28 cellular contexts compared by ENCODE assay signal in the genomic region with DNA sequence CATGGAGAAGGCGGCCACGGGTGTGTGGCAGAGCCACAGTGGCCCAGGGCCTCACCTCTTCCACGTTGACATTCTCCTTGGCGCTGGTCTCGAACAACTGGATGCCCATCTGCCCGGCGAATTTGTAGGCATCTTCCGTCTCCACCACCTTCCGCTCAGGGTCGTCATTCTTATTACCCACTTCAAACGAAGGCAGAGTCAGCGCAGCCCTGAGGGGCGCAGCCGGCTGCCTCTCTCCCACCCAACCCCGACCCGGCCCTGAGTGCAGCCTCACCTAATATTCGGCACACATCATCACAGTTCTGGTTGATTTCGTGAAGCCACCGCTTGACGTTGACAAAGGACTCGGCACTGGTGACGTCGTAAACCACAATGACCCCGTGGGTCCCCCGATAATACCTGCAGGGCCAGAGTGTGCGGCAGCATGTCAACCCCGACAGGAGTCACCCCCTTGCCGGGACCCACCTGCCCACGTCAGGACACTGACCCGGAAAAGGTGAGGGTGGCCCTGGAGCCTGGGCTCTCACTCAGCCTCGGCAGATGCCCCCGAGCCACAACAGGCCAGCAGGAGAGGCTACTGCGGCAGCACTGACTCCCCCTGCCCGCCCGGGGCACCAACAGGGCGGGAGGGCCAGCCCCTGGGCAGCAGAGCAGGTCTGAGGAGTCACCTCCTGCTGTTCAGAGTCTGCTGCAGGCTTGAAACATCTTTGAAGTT.
"Had no signal": no experiment of that assay in that cellular context is flagged by ENCODE, and none has a peak within 500 bp of the region (broad histone marks: within the 10 kb centered on the region; RNA-seq: fewer than 3 reads in every experiment).

No MANE protein-coding gene starts in this region.

- H3K9me3 Mint-ChIP-seq: mesothelial cell of epicardium; naive B cell; natural killer cell; nephron progenitor cell; neural progenitor cell; stimulated activated memory B cell treated with anti-CD40 and anti-IgM and Interleukin-4, amounts not matched to agents 10 μg/mL and 1 μg/mL and 100 μg/mL, for 72 hours; stimulated activated naive CD8-positive, alpha-beta T cell treated with anti-CD3 and anti-CD28 coated beads, Interleukin-15, amount 100 ng/mL, for 72 hours had no signal

- H3K4me3 Mint-ChIP-seq: mesothelial cell of epicardium; naive B cell; natural killer cell; nephron progenitor cell; neural progenitor cell; stimulated activated memory B cell treated with anti-CD40 and anti-IgM and Interleukin-4, amounts not matched to agents 10 μg/mL and 1 μg/mL and 100 μg/mL, for 72 hours; stimulated activated naive CD8-positive, alpha-beta T cell treated with anti-CD3 and anti-CD28 coated beads, Interleukin-15, amount 100 ng/mL, for 72 hours had no signal

- H3K36me3 ChIP-seq: neural progenitor cell had no signal

- H3K27me3 Mint-ChIP-seq: naive B cell; stimulated activated memory B cell treated with anti-CD40 and anti-IgM and Interleukin-4, amounts not matched to agents 10 μg/mL and 1 μg/mL and 100 μg/mL, for 72 hours; stimulated activated naive CD8-positive, alpha-beta T cell treated with anti-CD3 and anti-CD28 coated beads, Interleukin-15, amount 100 ng/mL, for 72 hours had no signal

- H3K9me3 ChIP-seq: left ventricle myocardium inferior, neutrophil, psoas muscle, right lobe of liver, testis, thyroid gland, transverse colon, upper lobe of left lung, vagina had no signal

- H3K27ac ChIP-seq: left ventricle myocardium inferior, neural progenitor cell, neutrophil, parathyroid adenoma, psoas muscle, right lobe of liver, testis, thyroid gland, transverse colon, upper lobe of left lung, vagina had no signal

- H3K36me3 Mint-ChIP-seq: naive B cell, natural killer cell had no signal

- DNase-seq: islet precursor cell; left ventricle myocardium inferior; mesendoderm; naive B cell; natural killer cell; nephron progenitor cell; occipital lobe; right lobe of liver; stimulated activated CD4-positive, alpha-beta T cell treated with anti-CD3 and anti-CD28 coated beads, Interleukin-1b, Interleukin-23, amount 100 ng/mL, for 48 hours; stimulated activated CD4-positive, alpha-beta T cell treated with anti-CD3 and anti-CD28 coated beads, Interleukin-2, amount 100 ng/mL, for 48 hours; stimulated activated CD4-positive, alpha-beta T cell treated with anti-CD3 and anti-CD28 coated beads, Interleukin-4, amount 100 ng/mL, for 4 hours; stimulated activated CD8-positive, alpha-beta memory T cell treated with anti-CD3 and anti-CD28 coated beads, Interleukin-4, amount 100 ng/mL, for 48 hours; stimulated activated naive CD4-positive, alpha-beta T cell treated with Interleukin-2 at 50 U/mL for 16 hours; stimulated activated naive CD8-positive, alpha-beta T cell treated with anti-CD3 and anti-CD28 coated beads, Interleukin-15, amount 100 ng/mL, for 72 hours; substantia nigra; testis; thyroid gland; transverse colon; upper lobe of left lung had no signal

- H3K27ac Mint-ChIP-seq: mesothelial cell of epicardium; neural progenitor cell; stimulated activated memory B cell treated with anti-CD40 and anti-IgM and Interleukin-4, amounts not matched to agents 10 μg/mL and 1 μg/mL and 100 μg/mL, for 72 hours had no signal

- ATAC-seq: natural killer cell; psoas muscle; right lobe of liver; stimulated activated memory B cell treated with anti-CD40 and anti-IgM and Interleukin-4, amounts not matched to agents 10 μg/mL and 1 μg/mL and 100 μg/mL, for 72 hours; stimulated activated naive CD8-positive, alpha-beta T cell treated with anti-CD3 and anti-CD28 coated beads, Interleukin-15, amount 100 ng/mL, for 72 hours had no signal

- H3K27me3 ChIP-seq: neural progenitor cell, neutrophil, right lobe of liver, testis, thyroid gland, transverse colon, upper lobe of left lung, vagina had no signal

- H3K4me3 ChIP-seq: left ventricle myocardium inferior, lung, neural progenitor cell, psoas muscle, right lobe of liver, smooth muscle cell, testis, thyroid gland, transverse colon, upper lobe of left lung, vagina had no signal

- H3K4me1 ChIP-seq: parathyroid adenoma had no signal
